Comparison of ENCODE assay signal across 9 cellular contexts in the genomic region with DNA sequence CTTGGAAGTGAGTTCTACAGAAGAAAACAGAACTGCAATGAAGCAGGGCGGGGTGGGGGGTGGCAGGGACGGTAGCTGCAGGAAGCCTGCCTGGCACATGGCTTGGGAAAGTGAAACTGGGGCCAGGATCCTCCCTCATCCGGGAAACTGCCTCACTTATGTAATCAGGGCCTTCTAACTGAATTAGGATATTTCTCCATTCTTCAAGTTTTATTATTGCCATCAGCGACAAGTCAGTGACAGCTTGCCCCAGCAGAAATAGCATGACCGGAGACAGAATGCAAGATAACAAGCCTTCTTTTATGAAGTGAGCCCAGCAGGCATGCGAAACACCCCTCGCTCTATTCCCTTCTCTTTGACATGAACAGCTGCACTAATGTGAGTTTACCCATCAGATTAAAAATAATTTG.
DNase-seq lines count a peak whose midpoint lies in the region; ATAC-seq and TF ChIP-seq lines count a peak whose summit lies in the region.
"Had no signal": no experiment of that assay in that cellular context is flagged by ENCODE, and none has a peak within 500 bp of the region (broad histone marks: within the 10 kb centered on the region; RNA-seq: fewer than 3 reads in every experiment).

No MANE protein-coding gene starts in this region.

- DNase-seq in AG08396 (ENCODE audit: low spot score), result peak; percentile 57
- DNase-seq in NCI-H1694 (lab: John Stamatoyannopoulos, UW), result peak; percentile 18
- DNase-seq in endodermal cell, result peak; percentile 41
- DNase-seq in mucosa of gallbladder (ENCODE audit: low spot score), result peak; percentile 38
- no peak for DNase-seq in WERI-Rb-1
- no peak for DNase-seq in activated CD8-positive, alpha-beta memory T cell treated with anti-CD3 and anti-CD28 coated beads, Interleukin-2, amount 50 U/mL, for 48 hours
- no peak for DNase-seq in NCI-H2196 treated with DMSO at 0.1 percent for 48 hours (lab: John Stamatoyannopoulos, UW; ENCODE audit: unreplicated experiment)
- DNase-seq: erythroblast had no signal

- H3K27me3 ChIP-seq in endodermal cell (ENCODE audit: control insufficient read depth, insufficient read depth, low read length, poor library complexity, severe bottlenecking) (no peaks in the 10 kb centered on the region), WERI-Rb-1 (ENCODE audit: insufficient read depth, low read depth, severe bottlenecking) (no peaks in the 10 kb centered on the region)

- H3K9ac ChIP-seq in endodermal cell (ENCODE audit: extremely low read depth, low read length, poor library complexity, severe bottlenecking), result no peak overlapping the region

- no peaks in the 10 kb centered on the region for H3K4me1 Mint-ChIP-seq in endodermal cell

- no peaks in the 10 kb centered on the region for H3K36me3 Mint-ChIP-seq in endodermal cell (ENCODE audit: low read depth)

- H3K27me3 Mint-ChIP-seq in endodermal cell (ENCODE audit: insufficient read depth), result peaks cover 8% of the 10 kb centered on the region

- 88 to 93% methylated on average over 6 to 7 of the region's 7 CpGs for WGBS in endodermal cell (ENCODE audit: insufficient coverage in 1 of 2, insufficient read length in 1 of 2), 2 experiments

- no peak for TF ChIP-seq CTCF in endodermal cell (conservative IDR thresholded peaks at IDR 0.05)
- no peak for TF ChIP-seq CTCF in WERI-Rb-1 (IDR thresholded peaks at IDR 0.05; ENCODE audit: low read depth, low read length)

- no peaks in the 10 kb centered on the region for H3K36me3 ChIP-seq in endodermal cell (ENCODE audit: control insufficient read depth, insufficient read depth, low read length)
- H3K36me3 ChIP-seq in WERI-Rb-1, result no peaks in the 10 kb centered on the region

- H3K27ac ChIP-seq in endodermal cell (ENCODE audit: low read depth, low read length), result no peak overlapping the region
- no peak overlapping the region for H3K27ac ChIP-seq in WERI-Rb-1

- H3K4me3 ChIP-seq in endodermal cell (ENCODE audit: low read length) (no peak overlapping the region), WERI-Rb-1 (ENCODE audit: low read depth, low read length) (no peak overlapping the region)

- H3K4me3 Mint-ChIP-seq in endodermal cell, result no peak overlapping the region

- H3K9me3 ChIP-seq in endodermal cell (ENCODE audit: control insufficient read depth, low read length) (no peaks in the 10 kb centered on the region), WERI-Rb-1 (ENCODE audit: severe bottlenecking) (peaks cover 3% of the 10 kb centered on the region)

- H3K27ac Mint-ChIP-seq in endodermal cell, result no peak overlapping the region

- ATAC-seq in GM19328 (IDR thresholded peaks at IDR 0.05; ENCODE audit: unreplicated experiment), result no peak

- peaks cover 3% of the 10 kb centered on the region for H3K9me3 Mint-ChIP-seq in endodermal cell

- H3K4me1 ChIP-seq in endodermal cell (ENCODE audit: control insufficient read depth, insufficient read depth, low read length), result no peaks in the 10 kb centered on the region

Comparison
In these comparisons a context has a peak if more than half of its experiments do, and no peak if none do; other contexts are left out.
1. DNase-seq: peak in AG08396 (single experiment), NCI-H1694 (single experiment), endodermal cell (single experiment) and mucosa of gallbladder (single experiment); none in WERI-Rb-1 (single experiment), activated CD8-positive, alpha-beta memory T cell treated with anti-CD3 and anti-CD28 coated beads, Interleukin-2, amount 50 U/mL, for 48 hours (single experiment) and NCI-H2196 treated with DMSO at 0.1 percent for 48 hours (single experiment).